In genomic region chr6:18978330-18979128, GRCh38 we compare ENCODE assay signal across 11 cellular contexts.
DNase-seq lines count a peak whose midpoint lies in the region; ATAC-seq and TF ChIP-seq lines count a peak whose summit lies in the region.
"Had no signal": no experiment of that assay in that cellular context is flagged by ENCODE, and none has a peak within 500 bp of the region (broad histone marks: within the 10 kb centered on the region; RNA-seq: fewer than 3 reads in every experiment).

No MANE protein-coding gene starts in this region.

- H3K27ac ChIP-seq in iPS-18a (ENCODE audit: low read length): peak overlapping the region; percentile 50
- H3K27ac ChIP-seq in adrenal gland: no peak overlapping the region
- H3K27ac ChIP-seq: A549 had no signal

- WGBS in lower leg skin, 2 donors: 60 to 69% methylated on average over 3 of the region's 3 CpGs
- 58 to 63% (median 58%) methylated on average over 3 of the region's 3 CpGs for WGBS in adrenal gland, 4 donors

- H3K4me3 ChIP-seq in iPS-18a (ENCODE audit: low read length): no peak overlapping the region
- H3K4me3 ChIP-seq in lower leg skin (ENCODE audit: low read depth, poor library complexity, severe bottlenecking): no peak overlapping the region
- H3K4me3 ChIP-seq in adrenal gland: no peak overlapping the region
- H3K4me3 ChIP-seq: A549 had no signal

- H3K9me3 ChIP-seq in iPS-18a (ENCODE audit: control insufficient read depth, low read depth, low read length) (no peaks in the 10 kb centered on the region), adrenal gland (replicated peaks in 1 of 3) (no peaks in the 10 kb centered on the region)
- H3K9me3 ChIP-seq: A549 had no signal

- ATAC-seq in sciatic nerve: peak; percentile 77
- no peak for ATAC-seq in HG03095 (IDR thresholded peaks at IDR 0.05; ENCODE audit: unreplicated experiment)
- ATAC-seq: A549 had no signal

- H3K9ac ChIP-seq in iPS-18a (ENCODE audit: low read length): peak overlapping the region; percentile 38

- H3K4me1 ChIP-seq in iPS-18a (ENCODE audit: control insufficient read depth, low read depth, low read length) (peaks cover 10% of the 10 kb centered on the region), adrenal gland (replicated peaks in 1 of 2) (no peaks in the 10 kb centered on the region)
- H3K4me1 ChIP-seq: A549 had no signal

- DNase-seq in NCI-H2107 treated with DMSO at 0.1 percent for 48 hours (lab: John Stamatoyannopoulos, UW; ENCODE audit: unreplicated experiment): peak; percentile 23
- no peak for DNase-seq in NCI-H2107 (lab: John Stamatoyannopoulos, UW)
- DNase-seq in RKO (ENCODE audit: low spot score): peak; percentile 23
- DNase-seq in sciatic nerve (ENCODE audit: low spot score): no peak
- no peak for DNase-seq in lower leg skin (ENCODE audit: low spot score in 2 of 2)
- DNase-seq in adrenal gland: no peak
- DNase-seq: stimulated activated CD4-positive, alpha-beta T cell treated with anti-CD3 and anti-CD28 coated beads, Interleukin-4, amount 100 ng/mL, for 4 hours; T-helper 2 cell had no signal

- TF ChIP-seq POLR2A in lower leg skin (IDR thresholded peaks at IDR 0.05) (no peak), adrenal gland (IDR thresholded peaks at IDR 0.05) (no peak)

- H3K27me3 ChIP-seq in iPS-18a (ENCODE audit: control insufficient read depth, insufficient read depth, low read length) (no peaks in the 10 kb centered on the region), adrenal gland (no peaks in the 10 kb centered on the region)

- intact Hi-C loops in sciatic nerve (cut with DNase I) (no loop called here), lower leg skin (cut with DNase I; ENCODE audit: low total_unique reads) (no loop called here), adrenal gland (cut with DNase I) (no loop called here)

- TF ChIP-seq CTCF in lower leg skin (IDR thresholded peaks at IDR 0.05) (no peak), adrenal gland (IDR thresholded peaks at IDR 0.05) (no peak)

- no peaks in the 10 kb centered on the region for H3K36me3 ChIP-seq in iPS-18a (ENCODE audit: control insufficient read depth, low read depth, low read length)
- no peaks in the 10 kb centered on the region for H3K36me3 ChIP-seq in adrenal gland (replicated peaks in 1 of 2)

Comparison
In these comparisons a context has a peak if more than half of its experiments do, and no peak if none do; other contexts are left out.
1. DNase-seq: peak in NCI-H2107 treated with DMSO at 0.1 percent for 48 hours (single experiment) and RKO (single experiment); none in NCI-H2107 (single experiment), sciatic nerve (single experiment), lower leg skin (0 of 2) and adrenal gland (0 of 7).